1 cellular context compared by ENCODE assay signal in the genomic region with DNA sequence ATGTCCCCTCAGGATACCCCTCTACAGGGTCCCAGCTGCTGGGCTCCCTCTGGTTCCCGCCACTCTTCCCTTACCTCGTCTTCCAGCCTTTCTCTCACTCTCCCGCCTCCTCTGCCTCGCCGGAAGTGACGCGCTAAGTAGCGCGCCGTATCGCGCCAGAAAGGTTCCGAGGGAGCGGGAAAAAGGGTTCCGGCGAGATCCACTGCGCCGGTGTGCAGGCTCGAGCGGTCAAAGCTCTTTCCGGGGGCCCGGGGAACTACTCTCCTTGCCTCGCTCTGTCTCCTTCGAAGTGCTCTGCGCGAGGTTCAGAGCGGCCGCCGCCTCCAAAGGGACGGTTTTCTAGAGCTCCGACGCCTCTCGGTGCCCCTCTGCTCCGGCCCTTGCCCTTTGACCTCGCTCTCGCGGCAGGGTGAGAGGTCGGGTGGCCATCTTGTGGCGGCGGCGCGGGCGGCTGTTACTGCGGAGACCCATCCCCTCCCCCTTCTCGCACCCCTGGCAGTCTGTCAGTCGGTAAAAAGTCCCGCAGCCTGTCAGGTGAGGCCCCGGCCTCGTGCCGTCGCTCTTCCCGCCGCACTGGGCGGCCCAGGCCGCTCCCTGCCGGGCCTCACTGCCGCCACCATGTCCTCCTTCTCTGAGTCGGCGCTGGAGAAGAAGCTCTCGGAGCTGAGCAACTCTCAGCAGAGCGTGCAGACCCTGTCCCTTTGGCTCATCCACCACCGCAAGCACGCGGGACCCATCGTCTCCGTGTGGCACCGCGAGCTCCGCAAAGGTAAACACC.
TF ChIP-seq lines count a peak whose summit lies in the region.

Gene RPRD1B (plus strand): TSS at position 417 of the 778 bp plus-strand sequence. CDS start 202 bp downstream, at position 619.
Gene TTI1 (minus strand): TSS at position 127 of the 778 bp plus-strand sequence. CDS start 19,640 bp downstream, outside the sequence.

TF ChIP-seq in WTC11, 78 proteins besides CTCF, POLR2A, EP300 and RAD21 (continued from another document):
- TF ChIP-seq FOXP1 (CRISPR knock-in tag; IDR thresholded peaks at IDR 0.05; ENCODE audit: borderline replicate concordance) (peak; percentile 23; the same call in 1 of the 2 replicates), ZBTB21 (CRISPR knock-in tag; IDR thresholded peaks at IDR 0.05; ENCODE audit: borderline replicate concordance) (no peak), SP1 (CRISPR knock-in tag; conservative IDR thresholded peaks at IDR 0.05) (peak; percentile 48), TEAD1 (CRISPR knock-in tag; IDR thresholded peaks at IDR 0.05) (peak; percentile 70; the same call in 1 of the 2 replicates), ZNF281 (CRISPR knock-in tag; IDR thresholded peaks at IDR 0.05) (peak; percentile 68; the same call in 1 of the 2 replicates), NR2C2 (CRISPR knock-in tag; IDR thresholded peaks at IDR 0.05) (peak; percentile 96), E2F5 (CRISPR knock-in tag; IDR thresholded peaks at IDR 0.05) (peak; percentile 93), JUN (CRISPR knock-in tag; IDR thresholded peaks at IDR 0.05) (no peak), ZNF425 (CRISPR knock-in tag; conservative IDR thresholded peaks at IDR 0.05) (no peak), CREM (CRISPR knock-in tag; IDR thresholded peaks at IDR 0.05) (peak; percentile 98), ZNF138 (CRISPR knock-in tag; conservative IDR thresholded peaks at IDR 0.05) (no peak), ZNF512 (CRISPR knock-in tag; IDR thresholded peaks at IDR 0.05; ENCODE audit: borderline replicate concordance) (no peak)
- TF ChIP-seq, protein P1, sequence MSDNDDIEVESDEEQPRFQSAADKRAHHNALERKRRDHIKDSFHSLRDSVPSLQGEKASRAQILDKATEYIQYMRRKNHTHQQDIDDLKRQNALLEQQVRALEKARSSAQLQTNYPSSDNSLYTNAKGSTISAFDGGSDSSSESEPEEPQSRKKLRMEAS (CRISPR knock-in tag; IDR thresholded peaks at IDR 0.05) = peak; percentile 51
